Comparison of ENCODE assay signal across 2 cellular contexts in the genomic region with DNA sequence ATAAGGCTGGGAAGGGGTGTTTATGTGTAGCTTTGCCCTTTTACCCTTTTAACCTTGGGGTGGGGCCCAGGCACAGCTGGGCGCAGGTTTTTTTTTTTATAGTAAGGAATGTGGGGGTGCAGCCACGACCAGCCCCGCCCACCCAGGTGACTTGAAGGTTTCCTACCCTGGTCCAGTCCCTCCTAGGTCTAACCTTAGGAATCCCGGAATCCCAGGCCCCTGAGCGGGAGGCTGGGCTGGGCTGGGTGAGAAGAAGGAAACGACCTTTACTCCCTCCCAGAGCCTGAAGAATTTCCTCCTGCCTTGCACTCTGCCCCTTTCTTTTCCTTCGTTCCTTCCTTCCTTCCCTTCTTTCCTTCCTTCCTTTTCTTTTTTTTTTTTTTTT.
A peak's percentile ranks its signal among the peaks of the same experiment; 100 is the strongest.
TF ChIP-seq lines count a peak whose summit lies in the region.

No MANE protein-coding gene starts in this region.

TF ChIP-seq in GM23338, 12 proteins besides CTCF, POLR2A, EP300 and RAD21:
- TF ChIP-seq STAT1 (IDR thresholded peaks at IDR 0.05; ENCODE audit: unreplicated experiment) (no peak), JUNB (IDR thresholded peaks at IDR 0.05; ENCODE audit: unreplicated experiment) (no peak), CREB1 (CRISPR knock-in tag; IDR thresholded peaks at IDR 0.05; ENCODE audit: low read depth) (no peak), ZNF331 (CRISPR knock-in tag; IDR thresholded peaks at IDR 0.05; ENCODE audit: low read depth) (no peak), ETS1 (IDR thresholded peaks at IDR 0.05) (no peak), EZH2 (IDR thresholded peaks at IDR 0.05; ENCODE audit: low read depth, unreplicated experiment) (no peak), POLR2AphosphoS5 (IDR thresholded peaks at IDR 0.05; ENCODE audit: low read depth) (no peak), ZNF462 (CRISPR knock-in tag; IDR thresholded peaks at IDR 0.05) (no peak), EZH2phosphoT487 (IDR thresholded peaks at IDR 0.05; ENCODE audit: unreplicated experiment) (no peak)
- TF ChIP-seq, protein P1, sequence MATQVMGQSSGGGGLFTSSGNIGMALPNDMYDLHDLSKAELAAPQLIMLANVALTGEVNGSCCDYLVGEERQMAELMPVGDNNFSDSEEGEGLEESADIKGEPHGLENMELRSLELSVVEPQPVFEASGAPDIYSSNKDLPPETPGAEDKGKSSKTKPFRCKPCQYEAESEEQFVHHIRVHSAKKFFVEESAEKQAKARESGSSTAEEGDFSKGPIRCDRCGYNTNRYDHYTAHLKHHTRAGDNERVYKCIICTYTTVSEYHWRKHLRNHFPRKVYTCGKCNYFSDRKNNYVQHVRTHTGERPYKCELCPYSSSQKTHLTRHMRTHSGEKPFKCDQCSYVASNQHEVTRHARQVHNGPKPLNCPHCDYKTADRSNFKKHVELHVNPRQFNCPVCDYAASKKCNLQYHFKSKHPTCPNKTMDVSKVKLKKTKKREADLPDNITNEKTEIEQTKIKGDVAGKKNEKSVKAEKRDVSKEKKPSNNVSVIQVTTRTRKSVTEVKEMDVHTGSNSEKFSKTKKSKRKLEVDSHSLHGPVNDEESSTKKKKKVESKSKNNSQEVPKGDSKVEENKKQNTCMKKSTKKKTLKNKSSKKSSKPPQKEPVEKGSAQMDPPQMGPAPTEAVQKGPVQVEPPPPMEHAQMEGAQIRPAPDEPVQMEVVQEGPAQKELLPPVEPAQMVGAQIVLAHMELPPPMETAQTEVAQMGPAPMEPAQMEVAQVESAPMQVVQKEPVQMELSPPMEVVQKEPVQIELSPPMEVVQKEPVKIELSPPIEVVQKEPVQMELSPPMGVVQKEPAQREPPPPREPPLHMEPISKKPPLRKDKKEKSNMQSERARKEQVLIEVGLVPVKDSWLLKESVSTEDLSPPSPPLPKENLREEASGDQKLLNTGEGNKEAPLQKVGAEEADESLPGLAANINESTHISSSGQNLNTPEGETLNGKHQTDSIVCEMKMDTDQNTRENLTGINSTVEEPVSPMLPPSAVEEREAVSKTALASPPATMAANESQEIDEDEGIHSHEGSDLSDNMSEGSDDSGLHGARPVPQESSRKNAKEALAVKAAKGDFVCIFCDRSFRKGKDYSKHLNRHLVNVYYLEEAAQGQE (IDR thresholded peaks at IDR 0.05; ENCODE audit: unreplicated experiment), result no peak

TF ChIP-seq in K562, 482 proteins besides CTCF, POLR2A, EP300 and RAD21:
- TF ChIP-seq TFAP4 (CRISPR knock-in tag; IDR thresholded peaks at IDR 0.05; ENCODE audit: borderline replicate concordance), result peak; percentile 57
- TF ChIP-seq ZNF512 (tag; IDR thresholded peaks at IDR 0.05), result peak; percentile 67; the same call in 1 of the 2 replicates
- TF ChIP-seq, protein P2, sequence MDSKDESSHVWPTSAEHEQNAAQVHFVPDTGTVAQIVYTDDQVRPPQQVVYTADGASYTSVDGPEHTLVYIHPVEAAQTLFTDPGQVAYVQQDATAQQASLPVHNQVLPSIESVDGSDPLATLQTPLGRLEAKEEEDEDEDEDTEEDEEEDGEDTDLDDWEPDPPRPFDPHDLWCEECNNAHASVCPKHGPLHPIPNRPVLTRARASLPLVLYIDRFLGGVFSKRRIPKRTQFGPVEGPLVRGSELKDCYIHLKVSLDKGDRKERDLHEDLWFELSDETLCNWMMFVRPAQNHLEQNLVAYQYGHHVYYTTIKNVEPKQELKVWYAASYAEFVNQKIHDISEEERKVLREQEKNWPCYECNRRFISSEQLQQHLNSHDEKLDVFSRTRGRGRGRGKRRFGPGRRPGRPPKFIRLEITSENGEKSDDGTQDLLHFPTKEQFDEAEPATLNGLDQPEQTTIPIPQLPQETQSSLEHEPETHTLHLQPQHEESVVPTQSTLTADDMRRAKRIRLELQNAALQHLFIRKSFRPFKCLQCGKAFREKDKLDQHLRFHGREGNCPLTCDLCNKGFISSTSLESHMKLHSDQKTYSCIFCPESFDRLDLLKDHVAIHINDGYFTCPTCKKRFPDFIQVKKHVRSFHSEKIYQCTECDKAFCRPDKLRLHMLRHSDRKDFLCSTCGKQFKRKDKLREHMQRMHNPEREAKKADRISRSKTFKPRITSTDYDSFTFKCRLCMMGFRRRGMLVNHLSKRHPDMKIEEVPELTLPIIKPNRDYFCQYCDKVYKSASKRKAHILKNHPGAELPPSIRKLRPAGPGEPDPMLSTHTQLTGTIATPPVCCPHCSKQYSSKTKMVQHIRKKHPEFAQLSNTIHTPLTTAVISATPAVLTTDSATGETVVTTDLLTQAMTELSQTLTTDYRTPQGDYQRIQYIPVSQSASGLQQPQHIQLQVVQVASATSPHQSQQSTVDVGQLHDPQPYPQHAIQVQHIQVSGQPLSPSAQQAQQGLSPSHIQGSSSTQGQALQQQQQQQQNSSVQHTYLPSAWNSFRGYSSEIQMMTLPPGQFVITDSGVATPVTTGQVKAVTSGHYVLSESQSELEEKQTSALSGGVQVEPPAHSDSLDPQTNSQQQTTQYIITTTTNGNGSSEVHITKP (IDR thresholded peaks at IDR 0.05; ENCODE audit: partially characterized antibody), result peak; percentile 31
- no peak for TF ChIP-seq SMC3 (conservative IDR thresholded peaks at IDR 0.05; ENCODE audit: insufficient read depth, low read depth, low read length)
- TF ChIP-seq NR2C1 (IDR thresholded peaks at IDR 0.05), result no peak; the same call in 1 of the 2 replicates
- TF ChIP-seq NR2C1 (tag; IDR thresholded peaks at IDR 0.05), result peak; percentile 10; the same call in 1 of the 2 replicates
- TF ChIP-seq ZNF384 (IDR thresholded peaks at IDR 0.05; ENCODE audit: low read depth, low read length), result peak; percentile 73
- TF ChIP-seq ESRRA (IDR thresholded peaks at IDR 0.05; ENCODE audit: borderline replicate concordance, low read depth), result peak; percentile 65
- no peak for TF ChIP-seq SIN3B (IDR thresholded peaks at IDR 0.05; ENCODE audit: low read depth)
